1 cellular context compared by ENCODE assay signal in the genomic region with DNA sequence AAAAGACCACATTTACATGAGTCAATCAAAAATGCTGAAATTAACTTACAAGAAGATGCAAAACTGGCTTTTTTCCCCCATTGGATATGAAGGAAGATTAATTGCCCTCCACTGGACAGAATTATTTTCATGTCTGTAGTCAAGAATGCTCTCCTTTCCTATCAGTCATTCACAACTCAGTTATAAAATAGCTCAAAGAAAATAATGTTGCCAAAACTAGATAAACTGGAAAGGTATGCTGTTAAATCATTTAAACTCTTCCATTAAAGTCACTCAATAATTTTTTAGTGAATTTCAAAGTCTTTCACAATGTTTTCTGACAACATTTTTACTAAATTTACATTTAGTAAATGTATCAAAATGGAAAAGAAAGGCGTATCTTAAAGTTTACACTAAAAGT.
TF ChIP-seq lines count a peak whose summit lies in the region.

No MANE protein-coding gene starts in this region.

TF ChIP-seq in HCT116, 20 proteins besides CTCF, POLR2A, EP300 and RAD21 (continued from another document):
- TF ChIP-seq, protein P1, sequence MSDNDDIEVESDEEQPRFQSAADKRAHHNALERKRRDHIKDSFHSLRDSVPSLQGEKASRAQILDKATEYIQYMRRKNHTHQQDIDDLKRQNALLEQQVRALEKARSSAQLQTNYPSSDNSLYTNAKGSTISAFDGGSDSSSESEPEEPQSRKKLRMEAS (IDR thresholded peaks at IDR 0.05) = no peak
- TF ChIP-seq CEBPB (IDR thresholded peaks at IDR 0.05; ENCODE audit: low read depth) (no peak), ZBTB33 (IDR thresholded peaks at IDR 0.05; ENCODE audit: extremely low read depth, insufficient replicate concordance, low read length) (no peak), POLR2AphosphoS5 (IDR thresholded peaks at IDR 0.05; ENCODE audit: low read depth, low read length) (no peak), YY1 (IDR thresholded peaks at IDR 0.05; ENCODE audit: extremely low read depth, insufficient replicate concordance, low read depth, low read length) (no peak), EZH2 (IDR thresholded peaks at IDR 0.05) (no peak), SIN3A (IDR thresholded peaks at IDR 0.05; ENCODE audit: low read depth) (no peak)
TF ChIP-seq in HCT116: peak in this region for 0.
